ENCODE assay signal across 9 cellular contexts in genomic region chr9:96218821-96219614, GRCh38.
DNase-seq lines count a peak whose midpoint lies in the region; TF ChIP-seq lines count a peak whose summit lies in the region.
"Had no signal": no experiment of that assay in that cellular context is flagged by ENCODE, and none has a peak within 500 bp of the region (broad histone marks: within the 10 kb centered on the region; RNA-seq: fewer than 3 reads in every experiment).

No MANE protein-coding gene starts in this region.

- H3F3A ChIP-seq in GM23248 (ENCODE audit: insufficient read depth) = no peaks in the 10 kb centered on the region

- H3K9me2 ChIP-seq in GM23248 (ENCODE audit: insufficient read depth) = no peaks in the 10 kb centered on the region

- WGBS in GM23248 (ENCODE audit: low coverage in 1 of 2, low lambda C conversion rate in 2 of 2, missing lambda C conversion rate in 2 of 2), 2 experiments = 46 to 47% methylated on average over 39 to 69 of the region's 71 CpGs
- WGBS in spleen, 5 donors = 35 to 49% (median 37%) methylated on average over 15 to 71 of the region's 71 CpGs

- peak overlapping the region; percentile 57 for H2AFZ ChIP-seq in GM23248

- no peak overlapping the region for H3K4me2 ChIP-seq in GM23248 (ENCODE audit: unreplicated experiment)

- in situ Hi-C loops in GM23248 (cut with MboI) = loop anchor here (25.0 kb wide), 1 partner anchor 482 kb away; no protein-coding TSS in a partner anchor

- no peak for TF ChIP-seq POLR2A in spleen (IDR thresholded peaks at IDR 0.05)

- intact Hi-C loops in spleen (cut with DNase I; ENCODE audit: low total_unique reads) (no loop called here), posterior vena cava (cut with DNase I) (loop anchor here in 1 of 2 donors (10.0 kb wide), 1 partner anchor 494 kb away; no protein-coding TSS in a partner anchor)

- peaks cover 80% of the 10 kb centered on the region for H3K27me3 Mint-ChIP-seq in activated T-cell treated with anti-CD3 and anti-CD28 coated beads, Interleukin-2, amount 50 U/mL, for 24 hours

- H3K4me3 ChIP-seq in GM23248 (no peak overlapping the region; the same call in 1 of the 2 replicates), right atrium auricular region (peak overlapping the region in 1 of 2 donors; percentile 41), spleen (peak overlapping the region in 5 of 8 donors; percentile 3 to 58 (median 25))

- H4K20me1 ChIP-seq in GM23248 (ENCODE audit: insufficient read depth) = no peaks in the 10 kb centered on the region

- TF ChIP-seq CTCF in right atrium auricular region (IDR thresholded peaks at IDR 0.05) (no peak), spleen (IDR thresholded peaks at IDR 0.05 in 8 of 11, conservative IDR thresholded peaks at IDR 0.05 in 3 of 11) (no peak)

- H3K27me3 ChIP-seq in GM23248 (replicated peaks; ENCODE audit: insufficient read depth) = peaks cover 17% of the 10 kb centered on the region; the same call in 1 of the 2 replicates
- H3K27me3 ChIP-seq in right atrium auricular region = no peaks in the 10 kb centered on the region
- peaks cover 0 to 80% (median 12%) of the 10 kb centered on the region in 7 donors for H3K27me3 ChIP-seq in spleen (replicated peaks in 1 of 7)

- H3K36me3 ChIP-seq in GM23248 (ENCODE audit: low read depth) (no peaks in the 10 kb centered on the region), right atrium auricular region (no peaks in the 10 kb centered on the region), spleen (no peaks in the 10 kb centered on the region)

- no peak overlapping the region for H3K9ac ChIP-seq in GM23248

- no peaks in the 10 kb centered on the region for H3K9me3 ChIP-seq in GM23248 (ENCODE audit: low read depth)
- peaks cover 0 to under 1% of the 10 kb centered on the region in 2 donors for H3K9me3 ChIP-seq in right atrium auricular region
- H3K9me3 ChIP-seq in spleen = peaks cover 0 to 6% (median 2%) of the 10 kb centered on the region in 8 donors

- peaks cover 16% of the 10 kb centered on the region for H3K4me1 Mint-ChIP-seq in activated T-cell treated with anti-CD3 and anti-CD28 coated beads, Interleukin-2, amount 50 U/mL, for 24 hours (ENCODE audit: low read depth)

- H3K27ac ChIP-seq in GM23248 = no peak overlapping the region
- H3K27ac ChIP-seq in right atrium auricular region = peak overlapping the region; percentile 6 to 53
- peak overlapping the region in 7 of 8 donors; percentile 26 to 69 (median 57) for H3K27ac ChIP-seq in spleen

- no peaks in the 10 kb centered on the region for H3K36me3 Mint-ChIP-seq in activated T-cell treated with anti-CD3 and anti-CD28 coated beads, Interleukin-2, amount 50 U/mL, for 24 hours (ENCODE audit: low read depth)

- H3K4me3 Mint-ChIP-seq in activated T-cell treated with anti-CD3 and anti-CD28 coated beads, Interleukin-2, amount 50 U/mL, for 24 hours = no peak overlapping the region

- no peak overlapping the region for H3K27ac Mint-ChIP-seq in activated T-cell treated with anti-CD3 and anti-CD28 coated beads, Interleukin-2, amount 50 U/mL, for 24 hours

- DNase-seq in GM23248 (no peak), right atrium auricular region (ENCODE audit: low spot score) (no peak), spleen (no peak), NCI-H526 (lab: John Stamatoyannopoulos, UW) (no peak), glomerular visceral epithelial cell (ENCODE audit: extremely low spot score) (no peak), posterior vena cava (ENCODE audit: low spot score) (no peak)
- peak; percentile 44 for DNase-seq in activated T-cell treated with anti-CD3 and anti-CD28 coated beads, Interleukin-2, amount 50 U/mL, for 24 hours
- DNase-seq: GF-D8, SIG-M5 had no signal

- H3K4me1 ChIP-seq in GM23248 (ENCODE audit: insufficient read depth) = no peaks in the 10 kb centered on the region
- H3K4me1 ChIP-seq in right atrium auricular region = peaks cover 0 to 31% of the 10 kb centered on the region in 2 donors
- H3K4me1 ChIP-seq in spleen = peaks cover 9 to 30% (median 22%) of the 10 kb centered on the region in 6 donors

- H3K9me3 Mint-ChIP-seq in activated T-cell treated with anti-CD3 and anti-CD28 coated beads, Interleukin-2, amount 50 U/mL, for 24 hours = no peaks in the 10 kb centered on the region

- no peaks in the 10 kb centered on the region for H3K79me2 ChIP-seq in GM23248 (ENCODE audit: insufficient read depth)
